ENCODE assay signal across 18 cellular contexts in genomic region chr11:133892126-133892525, GRCh38. TPM values are rescaled to one million over a fixed set of nuclear protein-coding genes. Genes with fewer than 3 reads are reported as not detected.
A peak's percentile ranks its signal among the peaks of the same experiment; 100 is the strongest.
DNase-seq lines count a peak whose midpoint lies in the region; ATAC-seq, FAIRE-seq and TF ChIP-seq lines count a peak whose summit lies in the region.
"Had no signal": no experiment of that assay in that cellular context is flagged by ENCODE, and none has a peak within 500 bp of the region (broad histone marks: within the 10 kb centered on the region; RNA-seq: fewer than 3 reads in every experiment).

No MANE protein-coding gene starts in this region.

- peaks cover 5% of the 10 kb centered on the region for H3F3A ChIP-seq in neural progenitor cell (ENCODE audit: low read depth)

- H3K18ac ChIP-seq in H1 (ENCODE audit: extremely low read depth, low read length) = no peak overlapping the region

- whole genome bisulfite sequencing in H1 (ENCODE audit: extremely low coverage in 1 of 2, insufficient coverage in 1 of 2, insufficient read length in 1 of 2, insufficient replicate concordance in 2 of 2, low coverage in 1 of 2, low lambda C conversion rate in 2 of 2, missing lambda C conversion rate in 1 of 2), 2 experiments = 84% methylated on average over 8 of the region's 8 CpGs; no CpG with 5 or more reads in 1 of the 2 experiments

- POLR2A ChIA-PET in H1 (lab: Charles Lee; ENCODE audit: partially characterized antibody) = no interaction called here

- no peak overlapping the region for H4K91ac ChIP-seq in H1 (replicated peaks; ENCODE audit: insufficient read length, low read length)

- H3K9me3 Mint-ChIP-seq in neural progenitor cell = no peaks in the 10 kb centered on the region
- H3K9me3 Mint-ChIP-seq: CD4-positive, CD25-positive, alpha-beta regulatory T cell had no signal

- H3K14ac ChIP-seq in H1 (ENCODE audit: insufficient read length) = no peak overlapping the region

- no peak overlapping the region for H3K9ac ChIP-seq in BLaER1
- no peak overlapping the region for H3K9ac ChIP-seq in H1 (replicated peaks in 1 of 4; ENCODE audit: extremely low read depth in 1 of 4, low read depth in 3 of 4, low read length in 3 of 4)
- H3K9ac ChIP-seq in neural progenitor cell = no peak overlapping the region

- DNase-seq in GM13976 (ENCODE audit: low spot score) (peak; percentile 2), H1 (ENCODE audit: low read depth in 1 of 2, low spot score in 2 of 2) (no peak), neural progenitor cell (ENCODE audit: low spot score) (no peak), foreskin keratinocyte (no peak), DMS79 treated with DMSO at 0.1 percent for 48 hours (lab: John Stamatoyannopoulos, UW) (no peak), G401 (ENCODE audit: low spot score) (no peak)
- DNase-seq: CD4-positive, CD25-positive, alpha-beta regulatory T cell had no signal

- no peaks in the 10 kb centered on the region for H3K79me2 ChIP-seq in H1 (ENCODE audit: control insufficient read depth in 1 of 2, insufficient read depth in 2 of 2, low read length in 2 of 2)
- no peaks in the 10 kb centered on the region for H3K79me2 ChIP-seq in neural progenitor cell (ENCODE audit: low read depth)

- H3K4me2 ChIP-seq in BLaER1 (no peak overlapping the region), H1 (ENCODE audit: insufficient read depth in 1 of 2, low read depth in 2 of 2, low read length in 2 of 2) (no peak overlapping the region), neural progenitor cell (no peak overlapping the region)

- no peak for TF ChIP-seq CTCF in GM13976 (IDR thresholded peaks at IDR 0.05; ENCODE audit: borderline replicate concordance, control extremely low read depth, extremely low read depth, insufficient read depth, missing control alignments)
- TF ChIP-seq CTCF in H1 (IDR thresholded peaks at IDR 0.05; ENCODE audit: control extremely low read depth in 1 of 3, insufficient read depth in 1 of 3, low read depth in 1 of 3, low read length in 3 of 3) = no peak
- TF ChIP-seq CTCF in neural progenitor cell (IDR thresholded peaks at IDR 0.05) = no peak
- no peak for TF ChIP-seq CTCF in foreskin keratinocyte (conservative IDR thresholded peaks at IDR 0.05)

- CTCF ChIA-PET in H1 (lab: Charles Lee; ENCODE audit: partially characterized antibody) = interaction anchor here (2.5 kb wide), 1 partner anchor 36 kb away, joined by 8 read pairs; no protein-coding TSS in a partner anchor

- H3K36me3 ChIP-seq in BLaER1 (no peaks in the 10 kb centered on the region), H1 (ENCODE audit: control insufficient read depth in 2 of 4, insufficient read depth in 4 of 4, low read length in 3 of 4) (0 out of 8 replicates have a peak, but pooled peaks cover 0 to 2% (median 0%) of the 10 kb centered on the region in 4 experiments), neural progenitor cell (no peaks in the 10 kb centered on the region)

- no peak overlapping the region for H3K4me3 ChIP-seq in BLaER1
- no peak overlapping the region for H3K4me3 ChIP-seq in H1 (ENCODE audit: extremely low read depth in 1 of 4, insufficient read depth in 2 of 4, low read depth in 3 of 4, low read length in 4 of 4)
- no peak overlapping the region for H3K4me3 ChIP-seq in neural progenitor cell

- in situ Hi-C loops in GM13976 (cut with MboI; ENCODE audit: low sequenced_read_pairs, unreplicated experiment) = no loop called here
- in situ Hi-C loops in G401 (cut with HindIII; ENCODE audit: low sequenced_read_pairs) = no loop called here

- H2BK5ac ChIP-seq in H1 (ENCODE audit: low read depth, low read length) = no peak overlapping the region

- H4K20me1 ChIP-seq in BLaER1 (no peaks in the 10 kb centered on the region), H1 (replicated peaks in 1 of 2; ENCODE audit: control insufficient read depth in 1 of 2, insufficient read depth in 2 of 2, low read length in 2 of 2) (no peaks in the 10 kb centered on the region), neural progenitor cell (ENCODE audit: low read depth) (no peaks in the 10 kb centered on the region)

- TF ChIP-seq POLR2A in H1 (IDR thresholded peaks at IDR 0.05; ENCODE audit: control extremely low read depth in 1 of 2, low read depth in 2 of 2, low read length in 2 of 2) = no peak

- H3K36me3 Mint-ChIP-seq in neural progenitor cell = no peaks in the 10 kb centered on the region
- H3K36me3 Mint-ChIP-seq: CD4-positive, CD25-positive, alpha-beta regulatory T cell had no signal

- H2BK120ac ChIP-seq in H1 (replicated peaks; ENCODE audit: low read depth, low read length) = no peak overlapping the region

- H3K27me3 Mint-ChIP-seq in neural progenitor cell (ENCODE audit: insufficient read depth, low read depth) = peaks cover 3% of the 10 kb centered on the region
- H3K27me3 Mint-ChIP-seq: CD4-positive, CD25-positive, alpha-beta regulatory T cell had no signal

- peak overlapping the region; percentile 0 for H3K27ac Mint-ChIP-seq in neural progenitor cell

- TF ChIP-seq EP300 in H1 (IDR thresholded peaks at IDR 0.05; ENCODE audit: borderline replicate concordance in 1 of 2, low read depth in 2 of 2, low read length in 2 of 2) = no peak

- no peak overlapping the region for H2AK5ac ChIP-seq in H1 (ENCODE audit: low read depth, low read length)

- no peaks in the 10 kb centered on the region for H3K27me3 ChIP-seq in BLaER1
- no peaks in the 10 kb centered on the region; a peak in 2 of 7 replicates for H3K27me3 ChIP-seq in H1 (replicated peaks in 1 of 4; ENCODE audit: control insufficient read depth in 3 of 4, extremely low read depth in 1 of 4, insufficient read depth in 3 of 4, low read length in 3 of 4)
- no peaks in the 10 kb centered on the region for H3K27me3 ChIP-seq in neural progenitor cell
- no peaks in the 10 kb centered on the region for H3K27me3 ChIP-seq in foreskin keratinocyte

- H2AFZ ChIP-seq in H1 (ENCODE audit: low read length) = no peak overlapping the region
- H2AFZ ChIP-seq in neural progenitor cell (replicated peaks) = no peak overlapping the region

- H4K5ac ChIP-seq in H1 (ENCODE audit: insufficient read length, low read depth, low read length) = no peak overlapping the region

- H3K23ac ChIP-seq in H1 (ENCODE audit: insufficient read length) = no peak overlapping the region

- no peak overlapping the region for H3K4ac ChIP-seq in H1 (replicated peaks; ENCODE audit: insufficient read length, low read depth, low read length)

- H4K8ac ChIP-seq in H1 (ENCODE audit: extremely low read depth, insufficient read depth, low read length) = no peak overlapping the region

- H3K4me1 ChIP-seq in BLaER1 (peaks cover 100% of the 10 kb centered on the region), H1 (replicated peaks in 1 of 4; ENCODE audit: control insufficient read depth in 3 of 4, insufficient read depth in 4 of 4, low read length in 3 of 4) (peaks cover 4 to 11% (median 7%) of the 10 kb centered on the region in 4 experiments; a peak in 6 of 7 replicates), neural progenitor cell (peaks cover 19% of the 10 kb centered on the region), foreskin keratinocyte (no peaks in the 10 kb centered on the region)

- H3K4me3 Mint-ChIP-seq in neural progenitor cell = no peak overlapping the region
- H3K4me3 Mint-ChIP-seq: CD4-positive, CD25-positive, alpha-beta regulatory T cell had no signal

- H3K4me1 Mint-ChIP-seq in neural progenitor cell = peaks cover 23% of the 10 kb centered on the region

- 0 out of 2 replicates have a peak, but pooled peaks cover 2% of the 10 kb centered on the region for H3K23me2 ChIP-seq in H1 (ENCODE audit: low read depth, low read length)

- TF ChIP-seq RAD21 in H1 (IDR thresholded peaks at IDR 0.05 in 1 of 2, conservative IDR thresholded peaks at IDR 0.05 in 1 of 2; ENCODE audit: low read depth in 2 of 2, low read length in 2 of 2) = no peak

- H2BK20ac ChIP-seq in H1 (ENCODE audit: low read length) = no peak overlapping the region

- FAIRE-seq in H1 (lab: Jason Lieb, UNC) = no peak
- FAIRE-seq: A204.1, G401.6, GM12891, GM19239, H54, HepG2, HTR-8/SVneo had no signal

- H3K56ac ChIP-seq in H1 (replicated peaks; ENCODE audit: insufficient read length, low read depth, low read length) = no peak overlapping the region

- H3K27ac ChIP-seq in BLaER1 (peak overlapping the region; percentile 42; the same call in 1 of the 2 replicates), H1 (ENCODE audit: low read depth, low read length) (no peak overlapping the region), neural progenitor cell (no peak overlapping the region), foreskin keratinocyte (no peak overlapping the region)

- H2BK12ac ChIP-seq in H1 (ENCODE audit: low read depth, low read length) = no peak overlapping the region

- H3K9me3 ChIP-seq in BLaER1 (peaks cover 2% of the 10 kb centered on the region; the same call in 1 of the 2 replicates), H1 (ENCODE audit: insufficient read depth in 2 of 2, low read depth in 1 of 2, low read length in 1 of 2) (no peaks in the 10 kb centered on the region), neural progenitor cell (ENCODE audit: low read depth) (no peaks in the 10 kb centered on the region)

- no peaks in the 10 kb centered on the region for H3K79me1 ChIP-seq in H1 (ENCODE audit: low read depth, low read length)

- ATAC-seq in foreskin keratinocyte = no peak
- ATAC-seq: HCT116, HepG2 had no signal

- 0 out of 2 replicates have a peak overlapping the region, but pooled peaks have one; percentile 61 for H2BK15ac ChIP-seq in H1 (ENCODE audit: low read length)

TF ChIP-seq in H1, 55 proteins besides CTCF, POLR2A, EP300 and RAD21:
- TF ChIP-seq ZNF274 (IDR thresholded peaks at IDR 0.05; ENCODE audit: borderline replicate concordance, extremely low read depth, low read length) (no peak), KDM4A (IDR thresholded peaks at IDR 0.05; ENCODE audit: low read depth, low read length, severe bottlenecking) (no peak), POU5F1 (IDR thresholded peaks at IDR 0.05; ENCODE audit: low read depth, low read length) (no peak), SAP30 (IDR thresholded peaks at IDR 0.05; ENCODE audit: insufficient read depth, insufficient replicate concordance, low read length) (no peak), TCF12 (IDR thresholded peaks at IDR 0.05; ENCODE audit: low read depth, low read length) (no peak), KDM1A (IDR thresholded peaks at IDR 0.05; ENCODE audit: borderline replicate concordance, low read length) (no peak)

RNA-seq across cellular contexts. Expression of gene SPATA19, which starts 46.8 kb away (rescaled TPM):
- not detected in 2 replicates for total RNA-seq in H1 (2021; fragmentation: NEBNext Ultra II Directional; extraction: Animal tissue kit (Norgen Biotek cat#: 25700))
- not detected in 2 replicates for polyA plus RNA-seq in H1 (2011; rRNA removed)
- not detected for polyA plus RNA-seq in H1 (2011; cell fraction: cytosol; rRNA removed)
- not detected for polyA plus RNA-seq in H1 (2011; cell fraction: nucleus; rRNA removed)
- polyA plus RNA-seq in H1 (2012, experiment 1 of 2) = not detected in 4 replicates
- polyA plus RNA-seq in H1 (2012, experiment 2 of 2) = not detected
- polyA plus RNA-seq in H1 (2013, experiment 1 of 2) = not detected
- not detected for polyA plus RNA-seq in H1 (2013, experiment 2 of 2)
- not detected in 2 replicates for polyA minus RNA-seq in H1 (2011; rRNA and poly(A)+ RNA removed)
- not detected for polyA minus RNA-seq in H1 (2011; cell fraction: cytosol; rRNA and poly(A)+ RNA removed)
- not detected for polyA minus RNA-seq in H1 (2011; cell fraction: nucleus; rRNA and poly(A)+ RNA removed)
- total RNA-seq in neural progenitor cell (ENCODE audit: low replicate concordance) = not detected in 2 replicates
- not detected in 2 replicates for total RNA-seq in foreskin keratinocyte
- not detected in 2 replicates for polyA plus RNA-seq in foreskin keratinocyte
- total RNA-seq in G401 (2014; rRNA removed; shearing (Covaris generic)) = not detected in 2 replicates
- total RNA-seq: CD4-positive, CD25-positive, alpha-beta regulatory T cell; HepG2 had no signal
- polyA plus RNA-seq: AG04450; BJ; CD4-positive, CD25-positive, alpha-beta regulatory T cell; HepG2 had no signal
